In genomic region chr4:2290974-2291704, GRCh38 we compare ENCODE assay signal across 8 cellular contexts. TPM values are rescaled to one million over a fixed set of nuclear protein-coding genes. Genes with fewer than 3 reads are reported as not detected.
A peak's percentile ranks its signal among the peaks of the same experiment; 100 is the strongest.
DNase-seq lines count a peak whose midpoint lies in the region; ATAC-seq and TF ChIP-seq lines count a peak whose summit lies in the region.

No MANE protein-coding gene starts in this region.

- H3K36me3 ChIP-seq in heart right ventricle = no peaks in the 10 kb centered on the region
- H3K36me3 ChIP-seq in neuronal stem cell (replicated peaks in 1 of 2; ENCODE audit: control insufficient read depth in 2 of 2, insufficient read depth in 2 of 2, low read length in 2 of 2) = no peaks in the 10 kb centered on the region
- H3K36me3 ChIP-seq in upper lobe of right lung = no peaks in the 10 kb centered on the region

- no peak overlapping the region for H3K4ac ChIP-seq in neuronal stem cell (ENCODE audit: low read length)

- DNase-seq in Right ventricle myocardium inferior (ENCODE audit: missing footprints) (peak; percentile 53), heart right ventricle (no peak), neuronal stem cell (ENCODE audit: low spot score) (no peak), upper lobe of right lung (peak; percentile 61), iPS-NIHi7 (ENCODE audit: extremely low spot score) (no peak), HT-29 (ENCODE audit: low spot score) (no peak), COLO829 (ENCODE audit: low spot score) (no peak)

- peak overlapping the region; percentile 97 for H2BK15ac ChIP-seq in neuronal stem cell (ENCODE audit: low read length)

- ATAC-seq in Right ventricle myocardium inferior (no peak), heart right ventricle (no peak), upper lobe of right lung (peak; percentile 19)
- ATAC-seq in activated T-helper 17 cell treated with anti-CD3 and anti-CD28 coated beads, Interleukin-2, amount 50 U/mL, for 72 hours (replicated peaks) = peak; percentile 91

- intact Hi-C loops in Right ventricle myocardium inferior (cut with DNase I) = no loop called here
- intact Hi-C loops in heart right ventricle (cut with DNase I) = no loop called here
- intact Hi-C loops in upper lobe of right lung (cut with DNase I) = no loop called here

- H3K14ac ChIP-seq in neuronal stem cell (ENCODE audit: low read length) = no peak overlapping the region

- H3K9me3 ChIP-seq in heart right ventricle (peaks cover 0 to 9% (median 0%) of the 10 kb centered on the region in 11 donors), neuronal stem cell (replicated peaks in 1 of 2; ENCODE audit: control insufficient read depth in 2 of 2, insufficient read depth in 1 of 2, low read depth in 1 of 2, low read length in 2 of 2) (no peaks in the 10 kb centered on the region), upper lobe of right lung (peaks cover 3% of the 10 kb centered on the region)

- peak overlapping the region; percentile 17 for H2AFZ ChIP-seq in neuronal stem cell (ENCODE audit: low read length)

- H2BK5ac ChIP-seq in neuronal stem cell (ENCODE audit: low read length) = peak overlapping the region; percentile 93

- H3K27ac ChIP-seq in heart right ventricle (no peak overlapping the region), neuronal stem cell (replicated peaks; ENCODE audit: low read length) (no peak overlapping the region), upper lobe of right lung (no peak overlapping the region)

- 73 to 78% methylated on average over 24 of the region's 24 CpGs for WGBS in heart right ventricle, 2 donors
- no CpG with 5 or more reads among the region's 24 CpGs for WGBS in neuronal stem cell (ENCODE audit: extremely low coverage in 2 of 2, insufficient read length in 2 of 2, insufficient replicate concordance in 1 of 2), 2 donors

- no peak overlapping the region for H3K4me3 ChIP-seq in heart right ventricle
- H3K4me3 ChIP-seq in neuronal stem cell (ENCODE audit: low read length in 2 of 2) = no peak overlapping the region
- H3K4me3 ChIP-seq in upper lobe of right lung = no peak overlapping the region

- no peaks in the 10 kb centered on the region for H3K36me3 Mint-ChIP-seq in activated T-helper 17 cell treated with anti-CD3 and anti-CD28 coated beads, Interleukin-2, amount 50 U/mL, for 72 hours (ENCODE audit: low read depth)

- H3K27ac Mint-ChIP-seq in activated T-helper 17 cell treated with anti-CD3 and anti-CD28 coated beads, Interleukin-2, amount 50 U/mL, for 72 hours = peak overlapping the region; percentile 84

- peak overlapping the region; percentile 91 for H2AK5ac ChIP-seq in neuronal stem cell (ENCODE audit: low read depth, low read length)

- H3K9me3 Mint-ChIP-seq in activated T-helper 17 cell treated with anti-CD3 and anti-CD28 coated beads, Interleukin-2, amount 50 U/mL, for 72 hours = no peaks in the 10 kb centered on the region

- H3K4me3 Mint-ChIP-seq in activated T-helper 17 cell treated with anti-CD3 and anti-CD28 coated beads, Interleukin-2, amount 50 U/mL, for 72 hours = peak overlapping the region; percentile 70

- H3K4me2 ChIP-seq in neuronal stem cell (ENCODE audit: insufficient read depth, low read length, poor library complexity, severe bottlenecking) = no peak overlapping the region

- peak overlapping the region; percentile 73 for H2BK12ac ChIP-seq in neuronal stem cell (ENCODE audit: low read length)

- H3K4me1 ChIP-seq in heart right ventricle = peaks cover 0 to 13% (median 0%) of the 10 kb centered on the region in 9 donors
- H3K4me1 ChIP-seq in neuronal stem cell (ENCODE audit: control insufficient read depth in 2 of 2, insufficient read depth in 1 of 2, low read depth in 1 of 2, low read length in 2 of 2) = peaks cover 0 to 14% of the 10 kb centered on the region in 2 donors
- H3K4me1 ChIP-seq in upper lobe of right lung = no peaks in the 10 kb centered on the region

- no peak overlapping the region for H2BK120ac ChIP-seq in neuronal stem cell (ENCODE audit: low read depth, low read length)

- H4K8ac ChIP-seq in neuronal stem cell (ENCODE audit: low read depth, low read length) = peak overlapping the region; percentile 17

- H3K79me1 ChIP-seq in neuronal stem cell (ENCODE audit: low read depth, low read length) = peaks cover 4% of the 10 kb centered on the region

- no peak overlapping the region for H4K91ac ChIP-seq in neuronal stem cell (ENCODE audit: low read depth, low read length, poor library complexity)

- no peak for TF ChIP-seq CTCF in heart right ventricle (IDR thresholded peaks at IDR 0.05)
- no peak for TF ChIP-seq CTCF in upper lobe of right lung (IDR thresholded peaks at IDR 0.05)

- peak overlapping the region; percentile 85 for H3K23ac ChIP-seq in neuronal stem cell (ENCODE audit: low read depth, low read length, poor library complexity)

- H3K27me3 Mint-ChIP-seq in activated T-helper 17 cell treated with anti-CD3 and anti-CD28 coated beads, Interleukin-2, amount 50 U/mL, for 72 hours = no peaks in the 10 kb centered on the region

- no peaks in the 10 kb centered on the region for H3K27me3 ChIP-seq in heart right ventricle
- peaks cover 0 to 29% (median 0%) of the 10 kb centered on the region in 3 experiments for H3K27me3 ChIP-seq in neuronal stem cell (ENCODE audit: control insufficient read depth in 3 of 3, insufficient read depth in 3 of 3, low read depth in 1 of 3, low read length in 3 of 3)
- H3K27me3 ChIP-seq in upper lobe of right lung = no peaks in the 10 kb centered on the region

- H3K9ac ChIP-seq in neuronal stem cell (ENCODE audit: low read depth, low read length, poor library complexity) = no peak overlapping the region

- peak overlapping the region; percentile 94 for H3K18ac ChIP-seq in neuronal stem cell (ENCODE audit: low read length)

- peaks cover 10% of the 10 kb centered on the region for H3K4me1 Mint-ChIP-seq in activated T-helper 17 cell treated with anti-CD3 and anti-CD28 coated beads, Interleukin-2, amount 50 U/mL, for 72 hours

RNA-seq across cellular contexts. Expression of gene MXD4, which starts 29.2 kb away (rescaled TPM):
- total RNA-seq in Right ventricle myocardium inferior (36.0 TPM), heart right ventricle (10 to 100 TPM; 19.1 to 44.2 (median 27.9) TPM), upper lobe of right lung (72.7 TPM)
- polyA plus RNA-seq in heart right ventricle = 10 to 100 TPM; 29.6 to 82.2 TPM
- 1 to 10 TPM; 6.1 to 7.7 TPM for total RNA-seq in activated T-helper 17 cell treated with anti-CD3 and anti-CD28 coated beads, Interleukin-2, amount 50 U/mL, for 72 hours
- 45.6 TPM for polyA plus RNA-seq in neuronal stem cell (2013, experiment 1 of 2)
- 47.1 TPM for polyA plus RNA-seq in neuronal stem cell (2013, experiment 2 of 2)
- total RNA-seq in HT-29 (2014; rRNA removed; shearing (Covaris generic)) = 41.7 and 46.8 TPM in 2 replicates

RNA-seq across cellular contexts. Expression of gene HAUS3, which starts 49.2 kb away (rescaled TPM):
- total RNA-seq in Right ventricle myocardium inferior (7.7 TPM), heart right ventricle (1 to 10 TPM; 4.0 to 7.3 (median 6.5) TPM), upper lobe of right lung (13.0 TPM)
- 10 to 100 TPM in 1 of 2 donors, 1 to 10 TPM in 1; 3.5 to 10.5 TPM for polyA plus RNA-seq in heart right ventricle
- total RNA-seq in activated T-helper 17 cell treated with anti-CD3 and anti-CD28 coated beads, Interleukin-2, amount 50 U/mL, for 72 hours = 10 to 100 TPM; 27.1 to 28.0 TPM
- 11.4 TPM for polyA plus RNA-seq in neuronal stem cell (2013, experiment 1 of 2)
- polyA plus RNA-seq in neuronal stem cell (2013, experiment 2 of 2) = 12.2 TPM
- total RNA-seq in HT-29 (2014; rRNA removed; shearing (Covaris generic)) = 9.7 and 10.8 TPM in 2 replicates

RNA-seq across cellular contexts. Expression of gene POLN, which starts 49.2 kb away (rescaled TPM):
- total RNA-seq in Right ventricle myocardium inferior (2.0 TPM), heart right ventricle (1 to 10 TPM; 1.3 to 3.1 (median 2.1) TPM), upper lobe of right lung (2.7 TPM)
- polyA plus RNA-seq in heart right ventricle = 1 to 10 TPM in 1 of 2 donors, under 1 TPM in 1; 0.97 to 2.4 TPM
- 1 to 10 TPM; 7.8 to 8.0 TPM for total RNA-seq in activated T-helper 17 cell treated with anti-CD3 and anti-CD28 coated beads, Interleukin-2, amount 50 U/mL, for 72 hours
- polyA plus RNA-seq in neuronal stem cell (2013, experiment 1 of 2) = 0.77 TPM
- 0.54 TPM for polyA plus RNA-seq in neuronal stem cell (2013, experiment 2 of 2)
- 0.31 and 0.71 TPM in 2 replicates for total RNA-seq in HT-29 (2014; rRNA removed; shearing (Covaris generic))

Comparison
In these comparisons a context has a peak if more than half of its experiments do, and no peak if none do; other contexts are left out.
1. DNase-seq: peak in Right ventricle myocardium inferior (single experiment) and upper lobe of right lung (single experiment); none in heart right ventricle (0 of 2), neuronal stem cell (single experiment), iPS-NIHi7 (single experiment), HT-29 (single experiment) and COLO829 (single experiment).
2. ATAC-seq: peak in activated T-helper 17 cell treated with anti-CD3 and anti-CD28 coated beads, Interleukin-2, amount 50 U/mL, for 72 hours (single experiment) and upper lobe of right lung (single experiment); none in Right ventricle myocardium inferior (single experiment) and heart right ventricle (0 of 8).